ENCODE assay signal across 31 cellular contexts in the genomic region with DNA sequence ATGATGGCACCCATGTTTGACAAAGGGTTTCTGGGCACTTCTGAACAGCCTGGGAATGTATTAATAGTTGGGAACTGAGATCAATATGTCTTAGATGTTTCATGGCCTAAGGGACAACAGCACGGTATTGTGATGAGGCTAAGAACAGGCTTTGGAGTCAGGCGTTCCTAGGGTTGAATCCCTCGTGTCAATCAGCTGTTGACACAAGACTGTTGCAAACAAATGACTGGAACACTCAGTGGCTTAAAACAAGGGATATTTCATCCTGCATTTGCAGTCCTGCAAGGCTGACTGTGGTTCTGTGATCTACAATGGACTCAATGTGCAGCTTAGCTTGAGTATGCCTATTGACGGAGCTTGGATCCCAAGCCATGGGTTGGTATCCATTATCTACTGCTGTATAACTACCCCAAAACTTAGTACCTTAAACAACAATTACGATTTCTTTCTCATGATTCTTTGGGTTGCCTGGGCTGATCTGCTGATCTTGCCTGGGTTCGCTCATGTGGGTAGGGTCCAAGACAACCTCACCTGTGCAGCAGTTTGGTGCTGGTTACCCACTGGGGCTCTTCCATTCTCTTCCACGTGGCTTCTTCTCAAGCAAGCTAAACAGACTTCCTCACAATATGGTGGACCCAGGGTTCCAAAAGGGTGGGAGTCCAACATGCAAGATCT.
"Had no signal": no experiment of that assay in that cellular context is flagged by ENCODE, and none has a peak within 500 bp of the region (broad histone marks: within the 10 kb centered on the region; RNA-seq: fewer than 3 reads in every experiment).

No MANE protein-coding gene starts in this region.

- H3K4me3 Mint-ChIP-seq: activated CD4-positive, alpha-beta memory T cell treated with anti-CD3 and anti-CD28 coated beads for 36 hours; activated CD4-positive, alpha-beta T cell treated with anti-CD3 and anti-CD28 coated beads, Interleukin-2, amount 10 ng/mL, durations not matched to agents 24 days and 14 days; activated naive CD4-positive, alpha-beta T cell treated with anti-CD3 and anti-CD28 coated beads, Interleukin-2, amount 10 ng/mL, durations not matched to agents 7 days and 5 days; activated T-helper 1 cell treated with anti-CD3 and anti-CD28 coated beads, Interleukin-12 subunit alpha, Interleukin-12 subunit beta, Interleukin-2, Interleukin-4 antibody, amounts not matched to agents 30 ng/mL and 10 ng/mL and 1 ng/mL, durations not matched to agents 14 hours and 24 hours and 36 hours; effector memory CD8-positive, alpha-beta T cell; nephron had no signal

- H3K27ac ChIP-seq: brain microvascular endothelial cell, coronary artery, dorsolateral prefrontal cortex, heart right ventricle, left ventricle myocardium inferior, neutrophil, prostate gland, uterus, WERI-Rb-1 had no signal

- H3K27ac Mint-ChIP-seq: activated CD4-positive, alpha-beta memory T cell treated with anti-CD3 and anti-CD28 coated beads for 36 hours; activated CD4-positive, alpha-beta T cell treated with anti-CD3 and anti-CD28 coated beads, Interleukin-2, amount 10 ng/mL, durations not matched to agents 24 days and 14 days; activated naive CD4-positive, alpha-beta T cell treated with anti-CD3 and anti-CD28 coated beads, Interleukin-2, amount 10 ng/mL, durations not matched to agents 7 days and 5 days; activated T-helper 1 cell treated with anti-CD3 and anti-CD28 coated beads, Interleukin-12 subunit alpha, Interleukin-12 subunit beta, Interleukin-2, Interleukin-4 antibody, amounts not matched to agents 30 ng/mL and 10 ng/mL and 1 ng/mL, durations not matched to agents 14 hours and 24 hours and 36 hours; effector memory CD8-positive, alpha-beta T cell; nephron had no signal

- H3K36me3 ChIP-seq: brain microvascular endothelial cell, heart right ventricle, left ventricle myocardium inferior, neutrophil, prostate gland, transverse colon, uterus, WERI-Rb-1 had no signal

- H3K9me3 Mint-ChIP-seq: activated CD4-positive, alpha-beta memory T cell treated with anti-CD3 and anti-CD28 coated beads for 36 hours; activated naive CD4-positive, alpha-beta T cell treated with anti-CD3 and anti-CD28 coated beads, Interleukin-2, amount 10 ng/mL, durations not matched to agents 7 days and 5 days; nephron had no signal

- H3K4me3 ChIP-seq: coronary artery, dorsolateral prefrontal cortex, heart right ventricle, left ventricle myocardium inferior, lung, mucosa of descending colon, prostate gland, smooth muscle cell, transverse colon, uterus had no signal

- ATAC-seq: effector memory CD8-positive, alpha-beta T cell; heart right ventricle; mucosa of descending colon had no signal

- FAIRE-seq: astrocyte, endothelial cell of umbilical vein, TTC549 had no signal

- H3K4me1 ChIP-seq: left ventricle myocardium inferior, prostate gland, uterus had no signal

- H3K36me3 Mint-ChIP-seq: activated CD4-positive, alpha-beta memory T cell treated with anti-CD3 and anti-CD28 coated beads for 36 hours; activated naive CD4-positive, alpha-beta T cell treated with anti-CD3 and anti-CD28 coated beads, Interleukin-2, amount 10 ng/mL, durations not matched to agents 7 days and 5 days had no signal

- H3K9me3 ChIP-seq: heart right ventricle, left ventricle myocardium inferior, mucosa of descending colon, neutrophil, prostate gland, transverse colon, uterus had no signal

- H3K4me2 ChIP-seq: smooth muscle cell had no signal

- DNase-seq: activated CD4-positive, alpha-beta memory T cell treated with anti-CD3 and anti-CD28 coated beads for 36 hours; activated CD4-positive, alpha-beta T cell treated with anti-CD3 and anti-CD28 coated beads, Interleukin-2, amount 10 ng/mL, durations not matched to agents 24 days and 14 days; activated CD4-positive, CD25-positive, alpha-beta regulatory T cell treated with anti-CD3 and anti-CD28 coated beads, Interleukin-2, amount 50 U/mL, for 72 hours; activated CD8-positive, alpha-beta memory T cell treated with anti-CD3 and anti-CD28 coated beads, Interleukin-2, amount 50 U/mL, for 4 hours; activated gamma-delta T cell; activated naive CD4-positive, alpha-beta T cell treated with anti-CD3 and anti-CD28 coated beads, Interleukin-2, amount 10 ng/mL, durations not matched to agents 7 days and 5 days; activated T-cell treated with anti-CD3 and anti-CD28 coated beads, Interleukin-2, amount 50 U/mL, for 1 hour; amniotic stem cell; brain microvascular endothelial cell; dorsolateral prefrontal cortex; effector memory CD8-positive, alpha-beta T cell; heart right ventricle; left ventricle myocardium inferior; mucosa of descending colon; retina; stimulated activated CD4-positive, alpha-beta T cell treated with anti-CD3 and anti-CD28 coated beads, Interleukin-1b, Interleukin-23, amount 100 ng/mL, for 48 hours; stimulated activated naive CD4-positive, alpha-beta T cell; T-helper 9 cell; transverse colon; uterus; WERI-Rb-1 had no signal
